ENCODE assay signal across 10 cellular contexts in genomic region chr20:52179331-52180166, GRCh38. TPM values are rescaled to one million over a fixed set of nuclear protein-coding genes. Genes with fewer than 3 reads are reported as not detected.
A peak's percentile ranks its signal among the peaks of the same experiment; 100 is the strongest.
DNase-seq lines count a peak whose midpoint lies in the region; ATAC-seq and TF ChIP-seq lines count a peak whose summit lies in the region.
"Had no signal": no experiment of that assay in that cellular context is flagged by ENCODE, and none has a peak within 500 bp of the region (broad histone marks: within the 10 kb centered on the region; RNA-seq: fewer than 3 reads in every experiment).

No MANE protein-coding gene starts in this region.

- H3K27me3 Mint-ChIP-seq in chondrocyte (ENCODE audit: low read depth) (no peaks in the 10 kb centered on the region), endodermal cell (ENCODE audit: insufficient read depth) (no peaks in the 10 kb centered on the region)

- no peak overlapping the region for H3K9ac ChIP-seq in endodermal cell (ENCODE audit: extremely low read depth, low read length, poor library complexity, severe bottlenecking)

- H3K27ac ChIP-seq in endodermal cell (ENCODE audit: low read depth, low read length): no peak overlapping the region

- DNase-seq in chondrocyte (ENCODE audit: low spot score): no peak
- no peak for DNase-seq in NCI-H345 (lab: John Stamatoyannopoulos, UW)
- no peak for DNase-seq in mucosa of descending colon
- no peak for DNase-seq in NAMALWA (ENCODE audit: low spot score)
- DNase-seq in endodermal cell: no peak
- DNase-seq: NCI-H1105 had no signal

- H3K4me3 Mint-ChIP-seq in chondrocyte (ENCODE audit: unreplicated experiment) (no peak overlapping the region), endodermal cell (no peak overlapping the region)
- H3K4me3 Mint-ChIP-seq: T-helper 1 cell treated with Interleukin-12 subunit alpha and Interleukin-12 subunit beta and Interleukin-4 antibody, amounts not matched to agents 30 μg/mL and 1 μg/mL, for 36 hours had no signal

- H3K4me3 ChIP-seq in mucosa of descending colon: no peak overlapping the region
- no peak overlapping the region for H3K4me3 ChIP-seq in endodermal cell (ENCODE audit: low read length)

- H3K27ac Mint-ChIP-seq in chondrocyte (ENCODE audit: unreplicated experiment) (peak overlapping the region; percentile 14), endodermal cell (no peak overlapping the region)
- H3K27ac Mint-ChIP-seq: T-helper 1 cell treated with Interleukin-12 subunit alpha and Interleukin-12 subunit beta and Interleukin-4 antibody, amounts not matched to agents 30 μg/mL and 1 μg/mL, for 36 hours had no signal

- intact Hi-C loops in mucosa of descending colon (cut with DNase I, micrococcal nuclease): no loop called here

- H3K36me3 ChIP-seq in mucosa of descending colon (ENCODE audit: low read depth): no peaks in the 10 kb centered on the region
- peaks cover 47% of the 10 kb centered on the region for H3K36me3 ChIP-seq in endodermal cell (ENCODE audit: control insufficient read depth, insufficient read depth, low read length)

- H3K27me3 ChIP-seq in endodermal cell (ENCODE audit: control insufficient read depth, insufficient read depth, low read length, poor library complexity, severe bottlenecking): no peaks in the 10 kb centered on the region

- H3K9me3 Mint-ChIP-seq in chondrocyte (ENCODE audit: low read depth) (no peaks in the 10 kb centered on the region), endodermal cell (no peaks in the 10 kb centered on the region)
- H3K9me3 Mint-ChIP-seq: T-helper 1 cell treated with Interleukin-12 subunit alpha and Interleukin-12 subunit beta and Interleukin-4 antibody, amounts not matched to agents 30 μg/mL and 1 μg/mL, for 36 hours had no signal

- no peaks in the 10 kb centered on the region for H3K4me1 ChIP-seq in mucosa of descending colon (ENCODE audit: low read depth)
- peaks cover 2% of the 10 kb centered on the region for H3K4me1 ChIP-seq in endodermal cell (ENCODE audit: control insufficient read depth, insufficient read depth, low read length)

- 73 to 77% methylated on average over 2 to 4 of the region's 4 CpGs for WGBS in endodermal cell (ENCODE audit: insufficient coverage in 1 of 2, insufficient read length in 1 of 2), 2 experiments

- H3K4me1 Mint-ChIP-seq in chondrocyte (ENCODE audit: low read depth) (peaks cover 14% of the 10 kb centered on the region), endodermal cell (peaks cover 11% of the 10 kb centered on the region)

- H3K36me3 Mint-ChIP-seq in chondrocyte (ENCODE audit: low read depth): peaks cover 14% of the 10 kb centered on the region
- H3K36me3 Mint-ChIP-seq in endodermal cell (ENCODE audit: low read depth): peaks cover 49% of the 10 kb centered on the region

- ATAC-seq in GM18867 (IDR thresholded peaks at IDR 0.05; ENCODE audit: unreplicated experiment) (peak; percentile 87), GM21381 (IDR thresholded peaks at IDR 0.05; ENCODE audit: unreplicated experiment) (peak; percentile 90), HG03139 (IDR thresholded peaks at IDR 0.05; ENCODE audit: unreplicated experiment) (peak; percentile 89), mucosa of descending colon (no peak)

- no peaks in the 10 kb centered on the region for H3K9me3 ChIP-seq in mucosa of descending colon
- no peaks in the 10 kb centered on the region for H3K9me3 ChIP-seq in endodermal cell (ENCODE audit: control insufficient read depth, low read length)

- TF ChIP-seq CTCF in chondrocyte (IDR thresholded peaks at IDR 0.05) (no peak), mucosa of descending colon (IDR thresholded peaks at IDR 0.05) (no peak), endodermal cell (conservative IDR thresholded peaks at IDR 0.05) (no peak)

RNA-seq across cellular contexts. Expression of gene ZFP64, which starts 12.0 kb away (rescaled TPM):
- 23.7 to 26.8 TPM (median 24.6 TPM) in 3 replicates for total RNA-seq in chondrocyte
- total RNA-seq in mucosa of descending colon: 10 to 100 TPM; 15.0 to 23.5 (median 15.3) TPM
- total RNA-seq in endodermal cell: 10 to 100 TPM; 24.4 to 32.6 TPM
- 26.5 TPM for polyA plus RNA-seq in endodermal cell (2013, experiment 1 of 2)
- polyA plus RNA-seq in endodermal cell (2013, experiment 2 of 2): 23.6 TPM
